ENCODE assay signal across 9 cellular contexts in the genomic region with DNA sequence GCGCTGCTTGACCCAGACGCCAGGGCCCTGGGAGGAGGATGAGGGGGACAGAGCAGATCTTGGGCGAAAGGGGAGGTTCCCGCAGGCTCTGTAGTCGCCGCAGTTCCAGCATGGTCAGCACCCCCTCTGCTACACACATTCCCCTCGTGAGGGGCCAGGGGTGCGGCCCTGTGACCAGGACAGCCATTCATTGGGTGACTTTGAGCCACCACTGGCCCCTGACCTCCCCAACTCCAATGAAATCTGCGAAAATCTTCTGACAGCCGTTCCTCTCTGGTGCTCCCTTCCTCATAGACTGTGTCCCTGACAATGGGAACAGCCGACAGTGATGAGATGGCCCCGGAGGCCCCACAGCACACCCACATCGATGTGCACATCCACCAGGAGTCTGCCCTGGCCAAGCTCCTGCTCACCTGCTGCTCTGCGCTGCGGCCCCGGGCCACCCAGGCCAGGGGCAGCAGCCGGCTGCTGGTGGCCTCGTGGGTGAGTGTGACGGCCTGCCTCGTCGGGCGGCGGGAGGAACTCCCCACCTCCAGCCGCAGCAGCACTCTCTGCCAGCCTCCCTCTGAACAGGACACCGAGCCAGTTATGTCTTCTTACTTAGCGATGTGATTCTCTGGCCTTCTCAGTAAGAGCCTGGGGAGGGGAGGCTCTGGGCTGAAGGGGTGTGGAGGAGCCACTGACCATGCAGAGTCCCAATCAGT. TPM values are rescaled to one million over a fixed set of nuclear protein-coding genes. Genes with fewer than 3 reads are reported as not detected.
DNase-seq lines count a peak whose midpoint lies in the region; ATAC-seq and TF ChIP-seq lines count a peak whose summit lies in the region.
"Had no signal": no experiment of that assay in that cellular context is flagged by ENCODE, and none has a peak within 500 bp of the region (broad histone marks: within the 10 kb centered on the region; RNA-seq: fewer than 3 reads in every experiment).

No MANE protein-coding gene starts in this region.

- no peak for DNase-seq in activated CD4-positive, alpha-beta memory T cell treated with anti-CD3 and anti-CD28 coated beads for 36 hours
- no peak for DNase-seq in activated CD4-positive, alpha-beta memory T cell treated with anti-CD3 and anti-CD28 coated beads, Interleukin-2, amount 10 ng/mL, durations not matched to agents 7 days and 5 days
- no peak for DNase-seq in memory B cell (ENCODE audit: low spot score in 2 of 2)
- DNase-seq in thoracic aorta (ENCODE audit: low spot score) = no peak
- no peak for DNase-seq in SJCRH30
- DNase-seq in mesenteric fat pad (ENCODE audit: low spot score) = no peak
- DNase-seq: effector CD8-positive, alpha-beta T cell had no signal

- no peaks in the 10 kb centered on the region for H3K27me3 ChIP-seq in endocrine pancreas (ENCODE audit: control insufficient read depth, insufficient read depth, low read length)
- no peaks in the 10 kb centered on the region for H3K27me3 ChIP-seq in thoracic aorta (replicated peaks; ENCODE audit: insufficient read depth)
- H3K27me3 ChIP-seq in SJCRH30 = peaks cover 3% of the 10 kb centered on the region; the same call in 1 of the 2 replicates

- CTCF ChIA-PET in activated CD4-positive, alpha-beta memory T cell treated with anti-CD3 and anti-CD28 coated beads for 36 hours (lab: Charles Lee) = no interaction called here
- CTCF ChIA-PET in activated CD4-positive, alpha-beta memory T cell treated with anti-CD3 and anti-CD28 coated beads, Interleukin-2, amount 10 ng/mL, durations not matched to agents 7 days and 5 days (lab: Charles Lee) = no interaction called here

- H3K4me3 ChIP-seq in endocrine pancreas (ENCODE audit: control insufficient read depth, insufficient read depth, low read length) = no peak overlapping the region
- H3K4me3 ChIP-seq in thoracic aorta = peak overlapping the region; percentile 65
- H3K4me3 ChIP-seq in SJCRH30 = no peak overlapping the region

- no peaks in the 10 kb centered on the region for H3K36me3 ChIP-seq in endocrine pancreas (ENCODE audit: control insufficient read depth, insufficient read depth, low read length)
- H3K36me3 ChIP-seq in thoracic aorta = no peaks in the 10 kb centered on the region
- H3K36me3 ChIP-seq in SJCRH30 = no peaks in the 10 kb centered on the region

- no peak for TF ChIP-seq CTCF in thoracic aorta (IDR thresholded peaks at IDR 0.05)

- no peak overlapping the region for H3K27ac ChIP-seq in thoracic aorta
- H3K27ac ChIP-seq in SJCRH30 = no peak overlapping the region

- H3K27me3 Mint-ChIP-seq in activated CD4-positive, alpha-beta memory T cell treated with anti-CD3 and anti-CD28 coated beads for 36 hours = peaks cover 43% of the 10 kb centered on the region
- peaks cover 47% of the 10 kb centered on the region for H3K27me3 Mint-ChIP-seq in activated CD4-positive, alpha-beta memory T cell treated with anti-CD3 and anti-CD28 coated beads, Interleukin-2, amount 10 ng/mL, durations not matched to agents 7 days and 5 days
- peaks cover 30% of the 10 kb centered on the region for H3K27me3 Mint-ChIP-seq in memory B cell

- no peaks in the 10 kb centered on the region for H3K36me3 Mint-ChIP-seq in activated CD4-positive, alpha-beta memory T cell treated with anti-CD3 and anti-CD28 coated beads for 36 hours
- no peaks in the 10 kb centered on the region for H3K36me3 Mint-ChIP-seq in activated CD4-positive, alpha-beta memory T cell treated with anti-CD3 and anti-CD28 coated beads, Interleukin-2, amount 10 ng/mL, durations not matched to agents 7 days and 5 days (ENCODE audit: low read depth)
- H3K36me3 Mint-ChIP-seq in memory B cell = peaks cover 5% of the 10 kb centered on the region

- peak overlapping the region; percentile 60 for H3K9ac ChIP-seq in endocrine pancreas (ENCODE audit: control insufficient read depth, insufficient read depth, low read length)

- peak overlapping the region; percentile 55 for H3K4me3 Mint-ChIP-seq in activated CD4-positive, alpha-beta memory T cell treated with anti-CD3 and anti-CD28 coated beads for 36 hours
- no peak overlapping the region for H3K4me3 Mint-ChIP-seq in activated CD4-positive, alpha-beta memory T cell treated with anti-CD3 and anti-CD28 coated beads, Interleukin-2, amount 10 ng/mL, durations not matched to agents 7 days and 5 days
- H3K4me3 Mint-ChIP-seq in memory B cell = peak overlapping the region; percentile 49

- peaks cover 5% of the 10 kb centered on the region for H3K4me1 Mint-ChIP-seq in activated CD4-positive, alpha-beta memory T cell treated with anti-CD3 and anti-CD28 coated beads for 36 hours (ENCODE audit: low read depth)
- peaks cover 10% of the 10 kb centered on the region for H3K4me1 Mint-ChIP-seq in activated CD4-positive, alpha-beta memory T cell treated with anti-CD3 and anti-CD28 coated beads, Interleukin-2, amount 10 ng/mL, durations not matched to agents 7 days and 5 days
- peaks cover 4% of the 10 kb centered on the region for H3K4me1 Mint-ChIP-seq in memory B cell

- intact Hi-C loops in activated CD4-positive, alpha-beta memory T cell treated with anti-CD3 and anti-CD28 coated beads for 36 hours (cut with micrococcal nuclease) = loop anchor here (10.0 kb wide), 1 partner anchor 63 kb away; no protein-coding TSS in a partner anchor

- peaks cover 17% of the 10 kb centered on the region for H3K9me3 Mint-ChIP-seq in activated CD4-positive, alpha-beta memory T cell treated with anti-CD3 and anti-CD28 coated beads for 36 hours
- H3K9me3 Mint-ChIP-seq in activated CD4-positive, alpha-beta memory T cell treated with anti-CD3 and anti-CD28 coated beads, Interleukin-2, amount 10 ng/mL, durations not matched to agents 7 days and 5 days = no peaks in the 10 kb centered on the region
- peaks cover 1% of the 10 kb centered on the region for H3K9me3 Mint-ChIP-seq in memory B cell

- no peak overlapping the region for H3K27ac Mint-ChIP-seq in activated CD4-positive, alpha-beta memory T cell treated with anti-CD3 and anti-CD28 coated beads for 36 hours
- H3K27ac Mint-ChIP-seq in activated CD4-positive, alpha-beta memory T cell treated with anti-CD3 and anti-CD28 coated beads, Interleukin-2, amount 10 ng/mL, durations not matched to agents 7 days and 5 days = no peak overlapping the region
- no peak overlapping the region for H3K27ac Mint-ChIP-seq in memory B cell

- ATAC-seq in memory B cell (ENCODE audit: low read depth) = no peak
- no peak for ATAC-seq in thoracic aorta (ENCODE audit: insufficient number of reproducible peaks, low FRiP score, low read depth)
- ATAC-seq in GM18907 (IDR thresholded peaks at IDR 0.05; ENCODE audit: unreplicated experiment) = no peak

- POLR2A ChIA-PET in activated CD4-positive, alpha-beta memory T cell treated with anti-CD3 and anti-CD28 coated beads for 36 hours (lab: Charles Lee) = no interaction called here
- POLR2A ChIA-PET in activated CD4-positive, alpha-beta memory T cell treated with anti-CD3 and anti-CD28 coated beads, Interleukin-2, amount 10 ng/mL, durations not matched to agents 7 days and 5 days (lab: Charles Lee) = no interaction called here

- peaks cover 6% of the 10 kb centered on the region for H3K4me1 ChIP-seq in endocrine pancreas (ENCODE audit: control insufficient read depth, insufficient read depth, low read length)
- H3K4me1 ChIP-seq in thoracic aorta (ENCODE audit: control insufficient read depth in 1 of 2, low read depth in 2 of 2) = no peaks in the 10 kb centered on the region
- H3K4me1 ChIP-seq in SJCRH30 = no peaks in the 10 kb centered on the region

- H3K9me3 ChIP-seq in endocrine pancreas (ENCODE audit: control insufficient read depth, low read length) = no peaks in the 10 kb centered on the region
- peaks cover 8% of the 10 kb centered on the region for H3K9me3 ChIP-seq in thoracic aorta
- no peaks in the 10 kb centered on the region for H3K9me3 ChIP-seq in SJCRH30 (replicated peaks)

RNA-seq across cellular contexts. Expression of gene TMEM176A, which starts 0.8 kb away (rescaled TPM):
- total RNA-seq in activated CD4-positive, alpha-beta memory T cell treated with anti-CD3 and anti-CD28 coated beads for 36 hours = not detected
- not detected for total RNA-seq in activated CD4-positive, alpha-beta memory T cell treated with anti-CD3 and anti-CD28 coated beads, Interleukin-2, amount 10 ng/mL, durations not matched to agents 7 days and 5 days
- total RNA-seq in thoracic aorta (10 to 100 TPM in 1 of 2 donors, 1 to 10 TPM in 1; 9.1 to 23.4 TPM), mesenteric fat pad (64.3 TPM)
- not detected in 2 replicates for total RNA-seq in SJCRH30 (2014; rRNA removed; shearing (Covaris generic))

RNA-seq across cellular contexts. Expression of gene TMEM176B, which starts 1.2 kb away (rescaled TPM):
- total RNA-seq in activated CD4-positive, alpha-beta memory T cell treated with anti-CD3 and anti-CD28 coated beads for 36 hours = not detected
- not detected for total RNA-seq in activated CD4-positive, alpha-beta memory T cell treated with anti-CD3 and anti-CD28 coated beads, Interleukin-2, amount 10 ng/mL, durations not matched to agents 7 days and 5 days
- total RNA-seq in thoracic aorta (10 to 100 TPM; 21.0 to 25.2 TPM), mesenteric fat pad (57.8 TPM)
- total RNA-seq in SJCRH30 (2014; rRNA removed; shearing (Covaris generic)) = not detected in 2 replicates

RNA-seq across cellular contexts. Expression of gene AOC1, which starts 50.9 kb away (rescaled TPM):
- total RNA-seq in activated CD4-positive, alpha-beta memory T cell treated with anti-CD3 and anti-CD28 coated beads for 36 hours = not detected
- not detected for total RNA-seq in activated CD4-positive, alpha-beta memory T cell treated with anti-CD3 and anti-CD28 coated beads, Interleukin-2, amount 10 ng/mL, durations not matched to agents 7 days and 5 days
- not detected for total RNA-seq in thoracic aorta
- total RNA-seq in SJCRH30 (2014; rRNA removed; shearing (Covaris generic)) = not detected in 2 replicates
- total RNA-seq in mesenteric fat pad = 0.67 TPM

Comparison
In these comparisons a context has a peak if more than half of its experiments do, and no peak if none do; other contexts are left out.
1. RNA of gene TMEM176B, which starts 1.2 kb away (total RNA-seq): 57.8 TPM in mesenteric fat pad (single experiment) and 21.0 to 25.2 TPM in thoracic aorta; not detected in activated CD4-positive, alpha-beta memory T cell treated with anti-CD3 and anti-CD28 coated beads, Interleukin-2, amount 10 ng/mL, durations not matched to agents 7 days and 5 days, not detected in activated CD4-positive, alpha-beta memory T cell treated with anti-CD3 and anti-CD28 coated beads for 36 hours and not detected in SJCRH30; every median in the first group is over 10 times any median in the second.